Comparison of ENCODE assay signal across 21 cellular contexts in genomic region chr12:3278681-3279414, GRCh38.
"Had no signal": no experiment of that assay in that cellular context is flagged by ENCODE, and none has a peak within 500 bp of the region (broad histone marks: within the 10 kb centered on the region; RNA-seq: fewer than 3 reads in every experiment).

No MANE protein-coding gene starts in this region.

- FAIRE-seq: keratinocyte, small intestine, TTC549 had no signal

- H2AFZ ChIP-seq: hepatocyte had no signal

- H3K4me2 ChIP-seq: hepatocyte had no signal

- ATAC-seq: activated CD8-positive, alpha-beta T cell treated with anti-CD3 and anti-CD28 coated beads, Interleukin-2, amount 10 ng/mL, durations not matched to agents 7 days and 5 days; activated T-cell treated with anti-CD3 and anti-CD28 coated beads, Interleukin-2, amount 50 U/mL, for 72 hours; mucosa of descending colon; naive thymus-derived CD4-positive, alpha-beta T cell; right cardiac atrium; WTC11 had no signal

- H3K9me3 ChIP-seq: left lung, mucosa of descending colon, suprapubic skin had no signal

- DNase-seq: activated CD4-positive, alpha-beta T cell treated with anti-CD3 and anti-CD28 coated beads for 48 hours; activated CD8-positive, alpha-beta memory T cell treated with anti-CD3 and anti-CD28 coated beads, Interleukin-2, amount 50 U/mL, for 4 hours; activated CD8-positive, alpha-beta T cell treated with anti-CD3 and anti-CD28 coated beads, Interleukin-2, amount 10 ng/mL, durations not matched to agents 7 days and 5 days; activated gamma-delta T cell; activated T-cell treated with anti-CD3 and anti-CD28 coated beads, Interleukin-2, amount 50 U/mL, for 72 hours; amygdala; brain microvascular endothelial cell; left lung; mucosa of descending colon; naive thymus-derived CD4-positive, alpha-beta T cell; right cardiac atrium; small intestine; stimulated activated CD4-positive, alpha-beta T cell treated with anti-CD3 and anti-CD28 coated beads, Interleukin-4, amount 100 ng/mL, for 24 hours; stimulated activated naive CD4-positive, alpha-beta T cell treated with Interleukin-2 at 50 U/mL for 16 hours; T-helper 2 cell; trophoblast cell had no signal

- H3K27ac ChIP-seq: brain microvascular endothelial cell, hepatocyte, left lung, suprapubic skin had no signal

- H3K79me2 ChIP-seq: hepatocyte had no signal

- H3K27me3 ChIP-seq: brain microvascular endothelial cell, hepatocyte, left lung, suprapubic skin had no signal

- H3K4me3 ChIP-seq: hepatocyte, left lung, mucosa of descending colon, suprapubic skin had no signal
